ENCODE assay signal across 8 cellular contexts in the genomic region with DNA sequence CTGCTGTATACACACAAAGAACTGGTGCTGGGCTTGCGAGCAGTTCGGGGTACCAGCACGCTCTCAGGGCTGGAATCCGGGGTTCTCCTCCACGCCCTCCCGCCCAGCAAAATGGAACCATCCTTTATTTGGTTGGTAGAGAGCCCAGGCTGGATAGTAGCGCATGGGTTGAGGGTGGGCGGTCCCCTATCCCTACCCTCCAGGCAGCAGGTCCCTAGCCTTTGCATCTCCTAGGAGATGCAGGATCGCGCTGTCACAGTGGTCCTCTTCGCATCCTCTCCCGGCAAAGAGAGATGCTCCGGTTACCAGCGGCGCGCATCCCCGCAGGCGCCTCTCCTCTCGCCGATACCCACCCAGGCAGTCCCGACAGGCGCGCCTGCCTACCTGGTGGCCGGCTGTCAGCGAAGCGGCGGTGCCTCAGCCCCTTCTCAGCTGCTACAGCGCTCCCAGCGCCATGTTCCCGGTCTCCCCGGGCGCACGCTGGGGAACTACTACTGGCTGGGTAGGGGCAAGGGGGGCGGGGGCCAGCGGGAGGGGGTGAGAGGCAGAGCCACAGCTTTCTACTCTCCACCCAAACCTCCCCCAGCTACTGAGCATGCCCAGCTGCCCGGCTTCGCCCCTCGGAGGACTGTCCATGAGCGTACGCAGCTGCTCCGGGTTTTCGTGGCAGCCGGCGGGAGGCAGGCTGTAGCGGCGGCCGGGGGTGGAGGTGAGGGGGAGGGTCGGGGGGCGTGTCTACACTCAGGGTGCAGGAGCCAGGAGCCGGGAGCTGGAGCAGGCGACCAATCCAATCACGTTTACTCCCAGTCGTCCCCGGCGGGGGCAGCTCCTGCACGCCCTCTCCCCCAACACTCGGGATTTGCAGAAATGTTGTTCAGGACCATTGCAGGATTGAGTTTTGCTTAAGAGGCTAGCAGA. TPM values are rescaled to one million over a fixed set of nuclear protein-coding genes. Genes with fewer than 3 reads are reported as not detected.
DNase-seq lines count a peak whose midpoint lies in the region; ATAC-seq and TF ChIP-seq lines count a peak whose summit lies in the region.

A gene (minus strand): TSS at position 699 of the 918 bp plus-strand sequence. CDS start 194,748 bp downstream, outside the sequence.

- H3K9me3 ChIP-seq in right lobe of liver: no peaks in the 10 kb centered on the region
- H3K9me3 ChIP-seq in gastroesophageal sphincter: peaks cover 0 to 12% (median 0%) of the 10 kb centered on the region in 3 donors

- H3K27me3 ChIP-seq in right lobe of liver: peaks cover 0 to 10% of the 10 kb centered on the region in 2 donors
- peaks cover 42% of the 10 kb centered on the region for H3K27me3 ChIP-seq in gastroesophageal sphincter

- H3K27ac ChIP-seq in coronary artery (no peak within 1 kb of the TSS), right lobe of liver (no peak within 1 kb of the TSS), gastroesophageal sphincter (no peak within 1 kb of the TSS)

- no peaks in the 10 kb centered on the region for H3K4me1 ChIP-seq in right lobe of liver
- peaks cover 0 to 14% (median 0%) of the 10 kb centered on the region in 3 donors for H3K4me1 ChIP-seq in gastroesophageal sphincter

- H3K4me3 ChIP-seq in coronary artery: peak within 1 kb of the TSS; percentile 46
- peak within 1 kb of the TSS in 1 of 3 donors; percentile 1 for H3K4me3 ChIP-seq in right lobe of liver
- H3K4me3 ChIP-seq in gastroesophageal sphincter: peak within 1 kb of the TSS in 1 of 2 donors; percentile 42

- in situ Hi-C loops in G401 (cut with HindIII; ENCODE audit: low sequenced_read_pairs): no loop called here

- DNase-seq in G401 (ENCODE audit: low spot score): peak; percentile 94
- peak; percentile 75 for DNase-seq in NCI-H2196 treated with DMSO at 0.1 percent for 48 hours (lab: John Stamatoyannopoulos, UW; ENCODE audit: unreplicated experiment)
- peak; percentile 56 for DNase-seq in coronary artery (ENCODE audit: low spot score)
- peak in 1 of 3 donors; percentile 25 for DNase-seq in right lobe of liver
- DNase-seq in stimulated activated naive CD4-positive, alpha-beta T cell treated with Interleukin-2 at 50 U/mL for 16 hours (lab: John Stamatoyannopoulos, UW): no peak

- TF ChIP-seq POLR2A in right lobe of liver (IDR thresholded peaks at IDR 0.05) (no peak), gastroesophageal sphincter (IDR thresholded peaks at IDR 0.05) (no peak)

- no peak for TF ChIP-seq CTCF in coronary artery (IDR thresholded peaks at IDR 0.05)
- no peak for TF ChIP-seq CTCF in right lobe of liver (IDR thresholded peaks at IDR 0.05)
- no peak for TF ChIP-seq CTCF in gastroesophageal sphincter (IDR thresholded peaks at IDR 0.05)

- intact Hi-C loops in right lobe of liver (cut with DNase I): no loop called here

- 2% methylated on average over 28 of the region's 57 CpGs for WGBS in right lobe of liver (ENCODE audit: insufficient coverage, low coverage, low lambda C conversion rate, missing lambda C conversion rate)
- WGBS in gastroesophageal sphincter (ENCODE audit: low coverage in 1 of 2), 2 donors: 0% methylated on average over 1 of the region's 57 CpGs

- no peak for TF ChIP-seq EP300 in gastroesophageal sphincter (IDR thresholded peaks at IDR 0.05)

- H3K36me3 ChIP-seq in right lobe of liver (no peaks in the 10 kb centered on the region), gastroesophageal sphincter (no peaks in the 10 kb centered on the region)

- peak; percentile 22 to 63 (median 48) for ATAC-seq in right lobe of liver
- ATAC-seq in gastroesophageal sphincter: no peak
- no peak for ATAC-seq in HG02884 (IDR thresholded peaks at IDR 0.05; ENCODE audit: unreplicated experiment)
- ATAC-seq in GM18519 (IDR thresholded peaks at IDR 0.05; ENCODE audit: low FRiP score, unreplicated experiment): no peak

RNA-seq across cellular contexts. Expression of the gene that starts here (rescaled TPM):
- total RNA-seq in G401 (2014; rRNA removed; shearing (Covaris generic)): not detected in 2 replicates
- total RNA-seq in right lobe of liver: under 1 TPM in 2 of 6 experiments, not detected in 4; 0.05 to 0.07 TPM
- total RNA-seq in gastroesophageal sphincter: 1 to 10 TPM in 1 of 4 donors, under 1 TPM in 2, not detected in 1; 0.05 to 6.6 (median 0.54) TPM

Comparison
In these comparisons a context has a peak if more than half of its experiments do, and no peak if none do; other contexts are left out.
1. Peak in DNase-seq in G401; RNA of the gene not detected or under 1 TPM.
2. Peak in ATAC-seq in right lobe of liver; RNA of the gene not detected or under 1 TPM.